Comparison of ENCODE assay signal across 11 cellular contexts in genomic region chr6:134446228-134446848, GRCh38.
DNase-seq lines count a peak whose midpoint lies in the region; ATAC-seq and TF ChIP-seq lines count a peak whose summit lies in the region.
"Had no signal": no experiment of that assay in that cellular context is flagged by ENCODE, and none has a peak within 500 bp of the region (broad histone marks: within the 10 kb centered on the region; RNA-seq: fewer than 3 reads in every experiment).

No MANE protein-coding gene starts in this region.

- H3K79me2 ChIP-seq in neural cell (replicated peaks; ENCODE audit: insufficient read depth, low read length), result no peaks in the 10 kb centered on the region

- H3F3A ChIP-seq in neural cell (ENCODE audit: insufficient read depth, low read length, poor library complexity, severe bottlenecking), result no peaks in the 10 kb centered on the region

- H3K4me2 ChIP-seq in neural cell (ENCODE audit: low read length), result peak overlapping the region; percentile 52
- H3K4me2 ChIP-seq: PC-9 had no signal

- TF ChIP-seq EP300 in neural cell (conservative IDR thresholded peaks at IDR 0.05; ENCODE audit: poor library complexity, severe bottlenecking), result peak; percentile 87

- no peaks in the 10 kb centered on the region for H3K9me3 ChIP-seq in neural cell (ENCODE audit: low read length)

- DNase-seq in DMS153 (lab: John Stamatoyannopoulos, UW), result peak; percentile 43
- peak; percentile 12 for DNase-seq in NCI-H510A (lab: John Stamatoyannopoulos, UW)
- peak; percentile 40 for DNase-seq in choroid plexus epithelial cell (ENCODE audit: low read depth)
- DNase-seq in middle frontal gyrus (ENCODE audit: extremely low spot score, low spot score), result no peak
- DNase-seq: activated CD4-positive, alpha-beta T cell treated with anti-CD3 and anti-CD28 coated beads for 48 hours; naive thymus-derived CD8-positive, alpha-beta T cell; PC-9 had no signal

- TF ChIP-seq RAD21 in neural cell (conservative IDR thresholded peaks at IDR 0.05), result peak; percentile 49

- peak overlapping the region; percentile 59 for H3K27ac ChIP-seq in neural cell (ENCODE audit: low read length)
- H3K27ac ChIP-seq: PC-9 had no signal

- H3K4me3 ChIP-seq in choroid plexus epithelial cell (ENCODE audit: low read depth, low read length) (no peak overlapping the region), neural cell (ENCODE audit: low read length) (peak overlapping the region; percentile 32)
- H3K4me3 ChIP-seq: PC-9 had no signal

- H2AFZ ChIP-seq in neural cell (ENCODE audit: low read depth, low read length), result peak overlapping the region; percentile 28
- H2AFZ ChIP-seq: PC-9 had no signal

- ATAC-seq in HG03095 (IDR thresholded peaks at IDR 0.05; ENCODE audit: unreplicated experiment) (no peak), GM21825 (IDR thresholded peaks at IDR 0.05; ENCODE audit: unreplicated experiment) (no peak), HG03432 (IDR thresholded peaks at IDR 0.05; ENCODE audit: unreplicated experiment) (no peak)
- ATAC-seq: naive thymus-derived CD8-positive, alpha-beta T cell had no signal

- no peaks in the 10 kb centered on the region for H3K9me2 ChIP-seq in neural cell (ENCODE audit: insufficient read depth, low read length)

- peak overlapping the region; percentile 24 for H3K9ac ChIP-seq in neural cell (ENCODE audit: low read length)

- H3K27me3 ChIP-seq in neural cell (ENCODE audit: insufficient read depth, low read depth, low read length), result no peaks in the 10 kb centered on the region

- H3K36me3 ChIP-seq in neural cell (ENCODE audit: insufficient read depth, low read length), result no peaks in the 10 kb centered on the region

- TF ChIP-seq CTCF in choroid plexus epithelial cell (conservative IDR thresholded peaks at IDR 0.05; ENCODE audit: low read depth, low read length), result no peak
- TF ChIP-seq CTCF in neural cell (IDR thresholded peaks at IDR 0.05; ENCODE audit: poor library complexity, severe bottlenecking), result peak; percentile 59

- no peaks in the 10 kb centered on the region for H4K20me1 ChIP-seq in neural cell (ENCODE audit: insufficient read depth)

TF ChIP-seq in neural cell, 6 proteins besides CTCF, POLR2A, EP300 and RAD21:
- TF ChIP-seq REST (IDR thresholded peaks at IDR 0.05; ENCODE audit: borderline replicate concordance) (peak; percentile 99), TAF1 (IDR thresholded peaks at IDR 0.05; ENCODE audit: low read depth) (no peak), EZH2 (IDR thresholded peaks at IDR 0.05; ENCODE audit: borderline replicate concordance, insufficient read depth, low read length, poor library complexity, severe bottlenecking) (no peak), POLR2AphosphoS5 (IDR thresholded peaks at IDR 0.05) (peak; percentile 75), SMC3 (conservative IDR thresholded peaks at IDR 0.05; ENCODE audit: poor library complexity) (no peak), MXI1 (conservative IDR thresholded peaks at IDR 0.05; ENCODE audit: poor library complexity, severe bottlenecking) (peak; percentile 66)
TF ChIP-seq in neural cell: peak in this region for 3.
